Comparison of ENCODE assay signal across 18 cellular contexts in the genomic region with DNA sequence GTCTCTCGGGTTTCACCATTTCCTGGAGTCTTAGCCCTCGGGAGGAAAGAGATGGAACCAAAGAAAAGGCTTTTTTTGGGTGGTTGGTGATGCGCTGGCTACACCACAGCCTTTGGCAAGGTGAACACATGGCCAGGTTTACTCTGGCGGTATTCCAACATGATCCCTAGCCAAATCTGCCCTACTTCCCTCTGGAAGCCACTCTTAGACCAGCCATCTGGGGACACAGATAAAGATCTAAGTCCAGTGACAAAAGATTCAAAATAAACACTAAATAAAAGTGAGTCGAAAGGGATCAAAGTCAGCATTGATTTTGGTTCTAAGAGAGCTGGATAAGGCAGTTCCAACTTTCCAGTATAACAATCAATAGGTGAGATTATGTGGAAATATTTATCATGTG.
DNase-seq lines count a peak whose midpoint lies in the region; ATAC-seq lines count a peak whose summit lies in the region.
"Had no signal": no experiment of that assay in that cellular context is flagged by ENCODE, and none has a peak within 500 bp of the region (broad histone marks: within the 10 kb centered on the region; RNA-seq: fewer than 3 reads in every experiment).

No MANE protein-coding gene starts in this region.

- intact Hi-C loops in left ventricle myocardium superior (cut with micrococcal nuclease), result no loop called here

- ATAC-seq in left ventricle myocardium superior (no peak), GM19328 (IDR thresholded peaks at IDR 0.05; ENCODE audit: unreplicated experiment) (no peak)
- ATAC-seq: Panc1, T-cell had no signal

- DNase-seq in DMS153 (lab: John Stamatoyannopoulos, UW) (peak; percentile 9), DMS79 (lab: John Stamatoyannopoulos, UW) (peak; percentile 9), NCI-H2029 treated with DMSO at 0.1 percent for 48 hours (lab: John Stamatoyannopoulos, UW) (peak; percentile 29), cerebellar cortex (ENCODE audit: low spot score) (peak; percentile 34), NCI-H1436 (lab: John Stamatoyannopoulos, UW) (no peak), left ventricle myocardium superior (no peak)
- DNase-seq: Caco-2; CD4-positive, alpha-beta memory T cell; EL; NCI-H1417 treated with DMSO at 0.1 percent for 48 hours; NCI-H187 treated with DMSO at 0.1 percent for 48 hours; NCI-H345; NCI-H526; NK-92 treated with Interleukin-12 subunit alpha and Interleukin-12 subunit beta, amount 100 ng/mL, for 24 hours; SJCRH30; T-cell had no signal

Comparison
In these comparisons a context has a peak if more than half of its experiments do, and no peak if none do; other contexts are left out.
1. DNase-seq: peak in DMS153 (single experiment), DMS79 (single experiment), NCI-H2029 treated with DMSO at 0.1 percent for 48 hours (single experiment) and cerebellar cortex (single experiment); none in NCI-H1436 (single experiment) and left ventricle myocardium superior (single experiment).